ENCODE assay signal across 19 cellular contexts in genomic region chr7:143285806-143286521, GRCh38. TPM values are rescaled to one million over a fixed set of nuclear protein-coding genes. Genes with fewer than 3 reads are reported as not detected.
A peak's percentile ranks its signal among the peaks of the same experiment; 100 is the strongest.
DNase-seq lines count a peak whose midpoint lies in the region; ATAC-seq and TF ChIP-seq lines count a peak whose summit lies in the region.
"Had no signal": no experiment of that assay in that cellular context is flagged by ENCODE, and none has a peak within 500 bp of the region (broad histone marks: within the 10 kb centered on the region; RNA-seq: fewer than 3 reads in every experiment).

No MANE protein-coding gene starts in this region.

- H3K27me3 ChIP-seq in lower lobe of right lung (ENCODE audit: low read depth) = no peaks in the 10 kb centered on the region
- no peaks in the 10 kb centered on the region for H3K27me3 ChIP-seq in subcutaneous abdominal adipose tissue (ENCODE audit: control insufficient read depth in 5 of 5, insufficient read depth in 4 of 5, low read length in 5 of 5)
- no peaks in the 10 kb centered on the region for H3K27me3 ChIP-seq in BE2C
- H3K27me3 ChIP-seq: adrenal gland; BLaER1 treated with 17β-estradiol and CSF1 and Interleukin-3, amounts not matched to agents 10 nM and 100 nM; esophagus squamous epithelium; MG63 had no signal

- peak overlapping the region; percentile 16 to 75 (median 16) for H3K27ac Mint-ChIP-seq in IgD-negative memory B cell
- H3K27ac Mint-ChIP-seq: activated T-helper 1 cell treated with anti-CD3 and anti-CD28 coated beads, Interleukin-12 subunit alpha, Interleukin-12 subunit beta, Interleukin-2, Interleukin-4 antibody, amounts not matched to agents 30 ng/mL and 10 ng/mL and 1 ng/mL, durations not matched to agents 14 hours and 24 hours and 36 hours had no signal

- peak overlapping the region; percentile 46 for H3K4me3 ChIP-seq in lower lobe of right lung
- H3K4me3 ChIP-seq in subcutaneous abdominal adipose tissue (ENCODE audit: low read depth in 1 of 5, low read length in 5 of 5) = peak overlapping the region in 2 of 5 donors; percentile 54 to 64
- H3K4me3 ChIP-seq in BE2C (ENCODE audit: low read depth, low read length) = no peak overlapping the region
- H3K4me3 ChIP-seq: adrenal gland; BLaER1 treated with 17β-estradiol and CSF1 and Interleukin-3, amounts not matched to agents 10 nM and 100 nM; esophagus squamous epithelium; MG63; thoracic aorta had no signal

- H3K9me3 ChIP-seq in lower lobe of right lung (no peaks in the 10 kb centered on the region), subcutaneous abdominal adipose tissue (ENCODE audit: control insufficient read depth in 5 of 5, low read length in 5 of 5) (no peaks in the 10 kb centered on the region), BE2C (no peaks in the 10 kb centered on the region)
- H3K9me3 ChIP-seq: adrenal gland, esophagus squamous epithelium, thoracic aorta had no signal

- H3K27me3 Mint-ChIP-seq in IgD-negative memory B cell = no peaks in the 10 kb centered on the region

- intact Hi-C loops in lower lobe of right lung (cut with DNase I) = no loop called here

- no peaks in the 10 kb centered on the region for H3K36me3 Mint-ChIP-seq in IgD-negative memory B cell

- no peaks in the 10 kb centered on the region for H3K9me3 Mint-ChIP-seq in IgD-negative memory B cell

- no peak for TF ChIP-seq CTCF in lower lobe of right lung (IDR thresholded peaks at IDR 0.05)
- no peak for TF ChIP-seq CTCF in BE2C (IDR thresholded peaks at IDR 0.05; ENCODE audit: low read depth, low read length)

- H3K4me1 ChIP-seq in lower lobe of right lung (peaks cover 30% of the 10 kb centered on the region), subcutaneous abdominal adipose tissue (ENCODE audit: control insufficient read depth in 5 of 5, insufficient read depth in 5 of 5, low read length in 5 of 5) (peaks cover 10 to 70% (median 66%) of the 10 kb centered on the region in 5 donors), BE2C (peaks cover 12% of the 10 kb centered on the region)

- H3K36me3 ChIP-seq in lower lobe of right lung (no peaks in the 10 kb centered on the region), subcutaneous abdominal adipose tissue (ENCODE audit: control insufficient read depth in 5 of 5, insufficient read depth in 5 of 5, low read length in 5 of 5) (no peaks in the 10 kb centered on the region), BE2C (peaks cover 8% of the 10 kb centered on the region)
- H3K36me3 ChIP-seq: adrenal gland, esophagus squamous epithelium, thoracic aorta had no signal

- peak overlapping the region in 1 of 4 donors; percentile 12 for H3K4me3 Mint-ChIP-seq in IgD-negative memory B cell

- no peak for ATAC-seq in lower lobe of right lung

- H3K27ac ChIP-seq in caudate nucleus (ENCODE audit: low read depth, low read length) = peak overlapping the region; percentile 95
- H3K27ac ChIP-seq in lower lobe of right lung = no peak overlapping the region
- peak overlapping the region; percentile 30 for H3K27ac ChIP-seq in subcutaneous abdominal adipose tissue (ENCODE audit: low read depth, low read length)
- H3K27ac ChIP-seq: adrenal gland; BLaER1 treated with 17β-estradiol and CSF1 and Interleukin-3, amounts not matched to agents 10 nM and 100 nM; thoracic aorta had no signal

- H3K4me1 Mint-ChIP-seq in IgD-negative memory B cell = peaks cover 38 to 40% (median 40%) of the 10 kb centered on the region in 3 donors

- DNase-seq in caudate nucleus (lab: John Stamatoyannopoulos, UW) (peak in 42 of 61 donors; percentile 4 to 80 (median 55)), lower lobe of right lung (no peak), AG20443 (ENCODE audit: low spot score) (no peak), kidney glomerular epithelial cell (lab: John Stamatoyannopoulos, UW) (no peak), NCI-H2171 (lab: John Stamatoyannopoulos, UW) (no peak), BE2C (no peak)
- DNase-seq: activated CD4-positive, alpha-beta T cell treated with anti-CD3 and anti-CD28 coated beads, Interleukin-2, amount 50 U/mL, for 48 hours; adrenal gland; cortex of kidney; EL; esophagus squamous epithelium; MG63; SHP77 treated with DMSO at 0.1 percent for 48 hours had no signal

- no peak overlapping the region for H3K9ac ChIP-seq in subcutaneous abdominal adipose tissue (ENCODE audit: low read length in 5 of 5)
- H3K9ac ChIP-seq: BLaER1 treated with 17β-estradiol and CSF1 and Interleukin-3, amounts not matched to agents 10 nM and 100 nM had no signal

RNA-seq across cellular contexts. Expression of gene TMEM139, which starts 1.2 kb away (rescaled TPM):
- not detected for polyA plus RNA-seq in IgD-negative memory B cell
- 25.9 TPM for total RNA-seq in lower lobe of right lung
- 0.94 TPM for polyA plus RNA-seq in BE2C (2012; ENCODE audit: insufficient read depth, insufficient read length, low read depth)
- total RNA-seq: pulmonary artery endothelial cell had no signal

RNA-seq across cellular contexts. Expression of gene CASP2, which starts 2.2 kb away (rescaled TPM):
- 23.7 TPM for polyA plus RNA-seq in IgD-negative memory B cell
- total RNA-seq in lower lobe of right lung = 33.7 TPM
- polyA plus RNA-seq in BE2C (2012; ENCODE audit: insufficient read depth, insufficient read length, low read depth) = 20.5 TPM

RNA-seq across cellular contexts. Expression of gene GSTK1, which starts 22.7 kb away (rescaled TPM):
- 329 TPM for polyA plus RNA-seq in IgD-negative memory B cell
- 152 TPM for total RNA-seq in lower lobe of right lung
- polyA plus RNA-seq in BE2C (2012; ENCODE audit: insufficient read depth, insufficient read length, low read depth) = 28.7 TPM

RNA-seq across cellular contexts. Expression of gene CLCN1, which starts 29.9 kb away (rescaled TPM):
- polyA plus RNA-seq in IgD-negative memory B cell = not detected
- not detected for total RNA-seq in lower lobe of right lung
- not detected for polyA plus RNA-seq in BE2C (2012; ENCODE audit: insufficient read depth, insufficient read length, low read depth)
- total RNA-seq: activated T-helper 1 cell treated with anti-CD3 and anti-CD28 coated beads, Interleukin-12 subunit alpha, Interleukin-12 subunit beta, Interleukin-2, Interleukin-4 antibody, amounts not matched to agents 30 ng/mL and 10 ng/mL and 1 ng/mL, durations not matched to agents 14 hours and 24 hours and 36 hours; pulmonary artery endothelial cell had no signal

Comparison
In these comparisons a context has a peak if more than half of its experiments do, and no peak if none do; other contexts are left out.
1. DNase-seq: peak in caudate nucleus (42 of 61); none in lower lobe of right lung (single experiment), AG20443 (single experiment), kidney glomerular epithelial cell (single experiment), NCI-H2171 (single experiment) and BE2C (single experiment).